9 cellular contexts compared by ENCODE assay signal in the genomic region with DNA sequence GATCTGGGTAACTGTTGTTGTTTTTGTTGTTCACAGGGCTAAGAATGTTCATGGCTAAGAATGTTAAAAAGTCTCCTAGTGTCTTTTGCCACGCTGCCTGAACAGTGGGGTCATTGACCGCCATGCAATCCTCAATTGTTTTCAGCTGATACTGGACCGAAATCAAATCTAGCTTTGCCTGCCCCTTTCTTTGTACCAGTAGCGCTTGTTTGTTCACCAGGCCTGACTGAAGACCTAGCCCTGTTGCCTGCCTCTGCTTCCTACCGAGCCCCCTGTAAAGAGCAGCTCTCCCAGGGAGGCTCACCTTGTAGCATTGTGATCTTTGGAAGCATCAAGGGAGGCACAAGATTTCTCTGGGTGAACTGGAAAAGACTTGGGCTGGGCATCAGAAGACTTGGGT. TPM values are rescaled to one million over a fixed set of nuclear protein-coding genes. Genes with fewer than 3 reads are reported as not detected.
DNase-seq lines count a peak whose midpoint lies in the region; ATAC-seq, FAIRE-seq and TF ChIP-seq lines count a peak whose summit lies in the region.
"Had no signal": no experiment of that assay in that cellular context is flagged by ENCODE, and none has a peak within 500 bp of the region (broad histone marks: within the 10 kb centered on the region; RNA-seq: fewer than 3 reads in every experiment).

No MANE protein-coding gene starts in this region.

- peak overlapping the region; percentile 27; the same call in 1 of the 2 replicates for H3K27ac ChIP-seq in GM12878 (ENCODE audit: control insufficient read depth, insufficient read depth)
- no peak overlapping the region for H3K27ac ChIP-seq in mesenchymal stem cell (ENCODE audit: low read length, poor library complexity, severe bottlenecking)

- no peak for TF ChIP-seq CTCF in GM12878 (IDR thresholded peaks at IDR 0.05 in 2 of 3, conservative IDR thresholded peaks at IDR 0.05 in 1 of 3; ENCODE audit: control insufficient read depth in 2 of 3, extremely low read depth in 1 of 3, insufficient read depth in 1 of 3, low read depth in 3 of 3, low read length in 3 of 3)

- H3K4ac ChIP-seq in mesenchymal stem cell (ENCODE audit: low read depth in 1 of 2, low read length in 2 of 2) = peak overlapping the region in 1 of 2 experiments; percentile 75

- H3K4me3 Mint-ChIP-seq in activated CD4-positive, alpha-beta T cell treated with anti-CD3 and anti-CD28 coated beads for 36 hours = no peak overlapping the region

- intact Hi-C loops in activated CD4-positive, alpha-beta T cell treated with anti-CD3 and anti-CD28 coated beads for 36 hours (cut with DNase I, micrococcal nuclease) = no loop called here
- intact Hi-C loops in GM12878 (cut with micrococcal nuclease; ENCODE audit: unreplicated experiment) = no loop called here

- peak overlapping the region; percentile 26 for H2BK15ac ChIP-seq in mesenchymal stem cell (ENCODE audit: low read depth, poor library complexity, severe bottlenecking)

- H3K36me3 ChIP-seq in GM12878 (ENCODE audit: control insufficient read depth in 2 of 2, insufficient read depth in 2 of 2, low read length in 1 of 2) (peaks cover 0 to 1% of the 10 kb centered on the region in 2 experiments; a peak in 2 of 4 replicates), mesenchymal stem cell (ENCODE audit: control insufficient read depth in 1 of 2, insufficient read depth in 2 of 2, low read depth in 1 of 2, low read length in 2 of 2) (peaks cover 0 to 3% of the 10 kb centered on the region in 2 experiments)

- peak overlapping the region in 1 of 2 experiments; percentile 22 for H3K18ac ChIP-seq in mesenchymal stem cell (ENCODE audit: low read depth in 1 of 2, low read length in 2 of 2)

- peaks cover 36% of the 10 kb centered on the region for H3K4me1 Mint-ChIP-seq in activated CD4-positive, alpha-beta T cell treated with anti-CD3 and anti-CD28 coated beads for 36 hours

- peaks cover 65% of the 10 kb centered on the region for H3K79me2 ChIP-seq in GM12878 (ENCODE audit: control insufficient read depth, insufficient read depth, low read length)

- no TSS peak for BruUV-seq in GM12878 (replicated peaks; lab: Mats Ljungman, UMichigan)

- RAD21 ChIA-PET in GM12878 (lab: Charles Lee; ENCODE audit: unreplicated experiment) = interaction anchor here (1.0 kb wide), 1 partner anchor 116 kb away, joined by 3 read pairs; a partner anchor contains a TSS

- no peak for TF ChIP-seq EP300 in GM12878 (IDR thresholded peaks at IDR 0.05; ENCODE audit: borderline replicate concordance in 1 of 2, control insufficient read depth in 1 of 2, low read depth in 2 of 2, low read length in 2 of 2)

- no peak overlapping the region for H2BK120ac ChIP-seq in mesenchymal stem cell (ENCODE audit: low read depth, low read length)

- H4K91ac ChIP-seq in mesenchymal stem cell (ENCODE audit: low read length) = no peak overlapping the region

- no peak for FAIRE-seq in GM12878 (lab: Jason Lieb, UNC)

- H3K36me3 Mint-ChIP-seq in activated CD4-positive, alpha-beta T cell treated with anti-CD3 and anti-CD28 coated beads for 36 hours (ENCODE audit: low read depth) = peaks cover 6% of the 10 kb centered on the region

- H3K79me1 ChIP-seq in mesenchymal stem cell (replicated peaks; ENCODE audit: low read length, poor library complexity, severe bottlenecking) = peaks cover 8% of the 10 kb centered on the region

- H3K4me3 ChIP-seq in GM12878 = no peak overlapping the region
- H3K4me3 ChIP-seq in mesenchymal stem cell (ENCODE audit: insufficient read depth in 1 of 2, low read depth in 1 of 2, low read length in 2 of 2) = no peak overlapping the region

- peak overlapping the region in 1 of 2 experiments; percentile 54 for H2BK12ac ChIP-seq in mesenchymal stem cell (ENCODE audit: low read length in 2 of 2)

- no peak for ATAC-seq in activated CD4-positive, alpha-beta T cell treated with anti-CD3 and anti-CD28 coated beads for 36 hours
- ATAC-seq in GM12878 (peak; percentile 19), GM18861 (IDR thresholded peaks at IDR 0.05; ENCODE audit: unreplicated experiment) (no peak)

- no peaks in the 10 kb centered on the region for H4K20me1 ChIP-seq in GM12878 (ENCODE audit: control insufficient read depth, insufficient read depth)

- H3K27ac Mint-ChIP-seq in activated CD4-positive, alpha-beta T cell treated with anti-CD3 and anti-CD28 coated beads for 36 hours = peak overlapping the region; percentile 55

- H2AK5ac ChIP-seq in mesenchymal stem cell (ENCODE audit: low read length, severe bottlenecking) = peak overlapping the region; percentile 79

- SMC1A ChIA-PET in GM12878 (lab: Charles Lee; ENCODE audit: uncharacterized antibody, unreplicated experiment) = interaction anchor here (1.4 to 1.6 kb wide), 3 partner anchors 11 to 326 kb away, joined by 3 to 4 read pairs (median 4); no protein-coding TSS in a partner anchor

- DNase-seq in activated CD4-positive, alpha-beta T cell treated with anti-CD3 and anti-CD28 coated beads for 36 hours = no peak
- DNase-seq in activated CD4-positive, alpha-beta T cell treated with anti-CD3 and anti-CD28 coated beads, Interleukin-2, amount 50 U/mL, for 1 hour = no peak
- DNase-seq in GM12878 (ENCODE audit: low read depth, low spot score) = no peak
- DNase-seq in mesenchymal stem cell = no peak
- DNase-seq in superior temporal gyrus (ENCODE audit: extremely low spot score) = peak; percentile 95
- no peak for DNase-seq in activated CD4-positive, CD25-positive, alpha-beta regulatory T cell (lab: John Stamatoyannopoulos, UW)
- DNase-seq in SKM-1 (lab: John Stamatoyannopoulos, UW; ENCODE audit: unreplicated experiment) = no peak
- DNase-seq: DMS79 had no signal

- H3K9me3 ChIP-seq in GM12878 (replicated peaks; ENCODE audit: control insufficient read depth, insufficient read depth, low read length) (no peaks in the 10 kb centered on the region), mesenchymal stem cell (ENCODE audit: control insufficient read depth, low read length) (no peaks in the 10 kb centered on the region)

- in situ Hi-C loops in GM12878 (cut with MboI) = no loop called here

- peak overlapping the region; percentile 16; the same call in 1 of the 2 replicates for H3K9ac ChIP-seq in GM12878 (ENCODE audit: control insufficient read depth, insufficient read depth, low read length)
- no peak overlapping the region for H3K9ac ChIP-seq in mesenchymal stem cell (ENCODE audit: low read length)

- TF ChIP-seq POLR2A in GM12878 (IDR thresholded peaks at IDR 0.05; ENCODE audit: low read depth, low read length) = no peak

- H2AFZ ChIP-seq in GM12878 (ENCODE audit: control insufficient read depth, low read depth, low read length) = no peak overlapping the region
- H2AFZ ChIP-seq in mesenchymal stem cell (ENCODE audit: low read depth, low read length) = no peak overlapping the region

- CTCF ChIA-PET in activated CD4-positive, alpha-beta T cell treated with anti-CD3 and anti-CD28 coated beads for 36 hours (lab: Charles Lee) = interaction anchor here (1.5 kb wide), 1 partner anchor 10 kb away, joined by 3 read pairs; no protein-coding TSS in a partner anchor
- CTCF ChIA-PET in GM12878 (lab: Yijun Ruan, JAX) = interaction anchor here (1.2 to 1.5 kb wide), 2 partner anchors 98 to 324 kb away, joined by 3 read pairs; no protein-coding TSS in a partner anchor

- H3K4me1 ChIP-seq in GM12878 (ENCODE audit: control insufficient read depth, insufficient read depth, low read length) (peaks cover 11% of the 10 kb centered on the region; the same call in 1 of the 2 replicates), mesenchymal stem cell (ENCODE audit: control insufficient read depth, insufficient read depth, low read depth, low read length) (peaks cover 7% of the 10 kb centered on the region)

- WGBS in GM12878 (ENCODE audit: insufficient coverage, insufficient replicate concordance, low lambda C conversion rate, missing lambda C conversion rate) = 98% methylated on average over 5 of the region's 5 CpGs
- WGBS in mesenchymal stem cell = 97% methylated on average over 5 of the region's 5 CpGs

- H3K23ac ChIP-seq in mesenchymal stem cell (ENCODE audit: low read length in 2 of 2) = peak overlapping the region in 1 of 2 experiments; percentile 96

- TF ChIP-seq RAD21 in GM12878 (IDR thresholded peaks at IDR 0.05; ENCODE audit: insufficient read depth, low read depth, low read length) = no peak

- no peaks in the 10 kb centered on the region for H3K27me3 ChIP-seq in GM12878 (replicated peaks in 1 of 2; ENCODE audit: control insufficient read depth in 2 of 2, insufficient read depth in 2 of 2, low read length in 1 of 2)
- no peaks in the 10 kb centered on the region for H3K27me3 ChIP-seq in mesenchymal stem cell (ENCODE audit: control insufficient read depth in 1 of 2, insufficient read depth in 1 of 2, low read length in 2 of 2)

- H3K4me2 ChIP-seq in GM12878 (ENCODE audit: control insufficient read depth, insufficient read depth) = peak overlapping the region; percentile 50
- H3K4me2 ChIP-seq in mesenchymal stem cell (ENCODE audit: low read length, poor library complexity, severe bottlenecking) = no peak overlapping the region

- no peaks in the 10 kb centered on the region for H3K27me3 Mint-ChIP-seq in activated CD4-positive, alpha-beta T cell treated with anti-CD3 and anti-CD28 coated beads for 36 hours

- H3K9me3 Mint-ChIP-seq in activated CD4-positive, alpha-beta T cell treated with anti-CD3 and anti-CD28 coated beads for 36 hours (ENCODE audit: low read depth) = no peaks in the 10 kb centered on the region

- POLR2A ChIA-PET in activated CD4-positive, alpha-beta T cell treated with anti-CD3 and anti-CD28 coated beads for 36 hours (lab: Charles Lee) = interaction anchor here (0.6 kb wide), 1 partner anchor 10 kb away, joined by 3 read pairs; no protein-coding TSS in a partner anchor
- POLR2A ChIA-PET in GM12878 (lab: Charles Lee) = interaction anchor here (0.5 to 1.0 kb wide), 2 partner anchors 116 to 1747 kb away, joined by 4 to 5 read pairs; a partner anchor contains a TSS

- H2BK5ac ChIP-seq in mesenchymal stem cell (ENCODE audit: low read depth, low read length, poor library complexity, severe bottlenecking) = no peak overlapping the region

- no peak overlapping the region for H4K8ac ChIP-seq in mesenchymal stem cell (ENCODE audit: low read length)

- H3K14ac ChIP-seq in mesenchymal stem cell (ENCODE audit: low read length in 2 of 2) = no peak overlapping the region

RNA-seq across cellular contexts. Expression of a gene that starts 6.7 kb away (rescaled TPM):
- 10 to 100 TPM; 31.2 to 31.6 TPM for total RNA-seq in activated CD4-positive, alpha-beta T cell treated with anti-CD3 and anti-CD28 coated beads for 36 hours
- 107 and 112 TPM in 2 replicates for total RNA-seq in GM12878 (2013; cell fraction: nucleolus; rRNA removed)
- total RNA-seq in GM12878 (2014; rRNA removed) (21.5 and 27.2 TPM in 2 replicates), GM12878 (2014; rRNA removed; fragmentation: Illumina TruSeq; extraction: Trizol) (21.9 and 22.0 TPM in 2 replicates), GM12878 (2021) (27.5 and 28.3 TPM in 2 replicates)
- 27.8 TPM for polyA plus RNA-seq in GM12878 (2011; ENCODE audit: low read depth)
- polyA plus RNA-seq in GM12878 (2011; rRNA removed) (17.9 and 19.2 TPM in 2 replicates), GM12878 (2014; fragmentation: Illumina TruSeq; extraction: Trizol) (32.3 and 37.3 TPM in 2 replicates), GM12878 (2014; fragmentation: Nextera tagmentation; extraction: Ambion mirVana) (10 to 100 TPM in 1 of 2 experiments, 1 to 10 TPM in 1; 8.9 to 10.1 TPM), GM12878 (2014; rRNA removed) (15.4 and 17.5 TPM in 2 replicates), GM12878 (2016; fragmentation: Nextera tagmentation; extraction: Ambion mirVana) (10 to 100 TPM; 28.7 to 31.5 TPM)
- polyA plus RNA-seq in GM12878 (2011; cell fraction: cytosol; rRNA removed) = 11.1 and 24.9 TPM in 2 replicates
- 12.2 and 12.5 TPM in 2 replicates for polyA plus RNA-seq in GM12878 (2011; cell fraction: nucleus; rRNA removed)
- 19.6 and 20.5 TPM in 2 replicates for polyA plus RNA-seq in GM12878 (2012)
- 45.2 and 48.2 TPM in 2 replicates for polyA minus RNA-seq in GM12878 (2011; rRNA and poly(A)+ RNA removed)
- polyA minus RNA-seq in GM12878 (2011; cell fraction: cytosol; rRNA and poly(A)+ RNA removed) = 10.7 and 22.6 TPM in 2 replicates
- 14.7 and 25.4 TPM in 2 replicates for polyA minus RNA-seq in GM12878 (2011; cell fraction: nucleus; rRNA and poly(A)+ RNA removed)
- polyA plus RNA-seq in mesenchymal stem cell (2013, experiment 1 of 2) = 50.3 TPM
- 52.0 TPM for polyA plus RNA-seq in mesenchymal stem cell (2013, experiment 2 of 2)
